ENCODE assay signal across 21 cellular contexts in genomic region chr5:83096660-83097334, GRCh38. TPM values are rescaled to one million over a fixed set of nuclear protein-coding genes. Genes with fewer than 3 reads are reported as not detected.
A peak's percentile ranks its signal among the peaks of the same experiment; 100 is the strongest.
DNase-seq lines count a peak whose midpoint lies in the region; ATAC-seq, FAIRE-seq and TF ChIP-seq lines count a peak whose summit lies in the region.
"Had no signal": no experiment of that assay in that cellular context is flagged by ENCODE, and none has a peak within 500 bp of the region (broad histone marks: within the 10 kb centered on the region; RNA-seq: fewer than 3 reads in every experiment).

No MANE protein-coding gene starts in this region.

- DNase-seq in AG10803 (ENCODE audit: low read depth) (peak; percentile 44), H54 (ENCODE audit: insufficient read length, low spot score) (no peak), foreskin fibroblast (peak; percentile 16 to 25), SHP77 treated with DMSO at 0.1 percent for 48 hours (lab: John Stamatoyannopoulos, UW) (no peak), prostate gland (ENCODE audit: low spot score) (no peak), NCI-H1105 treated with DMSO at 0.1 percent for 48 hours (lab: John Stamatoyannopoulos, UW) (no peak)
- DNase-seq in activated naive CD4-positive, alpha-beta T cell treated with anti-CD3 and anti-CD28 coated beads, Interleukin-2, amount 50 U/mL, for 72 hours (ENCODE audit: low spot score in 2 of 2): no peak
- DNase-seq: activated CD4-positive, CD25-positive, alpha-beta regulatory T cell; activated CD8-positive, alpha-beta memory T cell treated with anti-CD3 and anti-CD28 coated beads for 24 hours; CD8-positive, alpha-beta T cell; effector CD8-positive, alpha-beta T cell; esophagus squamous epithelium; KG1; lower lobe of right lung; NCI-H526 treated with DMSO at 0.1 percent for 48 hours; stimulated activated CD4-positive, alpha-beta T cell treated with anti-CD3 and anti-CD28 coated beads, Interleukin-1b, Interleukin-23, amount 100 ng/mL, for 48 hours; stimulated activated naive CD4-positive, alpha-beta T cell treated with Interleukin-2 at 50 U/mL for 16 hours had no signal

- peaks cover 18 to 25% of the 10 kb centered on the region in 2 donors for H3K9me3 Mint-ChIP-seq in activated naive CD4-positive, alpha-beta T cell treated with anti-CD3 and anti-CD28 coated beads, Interleukin-2, amount 50 U/mL, for 72 hours

- FAIRE-seq in H54 (lab: Jason Lieb, UNC): peak; percentile 45

- no peak overlapping the region for H3K27ac Mint-ChIP-seq in activated naive CD4-positive, alpha-beta T cell treated with anti-CD3 and anti-CD28 coated beads, Interleukin-2, amount 50 U/mL, for 72 hours
- H3K27ac Mint-ChIP-seq: activated naive CD8-positive, alpha-beta T cell; CD8-positive, alpha-beta T cell had no signal

- H3K27me3 ChIP-seq in prostate gland (replicated peaks; ENCODE audit: insufficient read depth): no peaks in the 10 kb centered on the region
- H3K27me3 ChIP-seq: esophagus squamous epithelium, tibial artery had no signal

- peaks cover 34 to 39% of the 10 kb centered on the region in 2 donors for H3K36me3 Mint-ChIP-seq in activated naive CD4-positive, alpha-beta T cell treated with anti-CD3 and anti-CD28 coated beads, Interleukin-2, amount 50 U/mL, for 72 hours

- H3K36me3 ChIP-seq in prostate gland: no peaks in the 10 kb centered on the region
- H3K36me3 ChIP-seq: esophagus squamous epithelium, lower lobe of right lung, tibial artery had no signal

- 96% methylated on average over 2 of the region's 2 CpGs for WGBS in prostate gland

- H3K4me1 ChIP-seq in prostate gland (replicated peaks): no peaks in the 10 kb centered on the region
- H3K4me1 ChIP-seq: esophagus squamous epithelium had no signal

- TF ChIP-seq POLR2A in H54 (IDR thresholded peaks at IDR 0.05; ENCODE audit: low read depth, low read length): no peak
- TF ChIP-seq POLR2A in prostate gland (IDR thresholded peaks at IDR 0.05): no peak

- peak; percentile 24; the same call in 2 of the 3 replicates for ATAC-seq in SK-N-SH treated with all-trans-retinoic acid at 6 μM for 48 hours
- no peak for ATAC-seq in activated naive CD4-positive, alpha-beta T cell treated with anti-CD3 and anti-CD28 coated beads, Interleukin-2, amount 50 U/mL, for 72 hours
- ATAC-seq: CD8-positive, alpha-beta T cell; lower lobe of right lung; sciatic nerve had no signal

- intact Hi-C loops in prostate gland (cut with DNase I): no loop called here

- H3K4me3 ChIP-seq in AG10803 (ENCODE audit: low read length) (no peak overlapping the region), foreskin fibroblast (ENCODE audit: low read depth in 1 of 2, low read length in 2 of 2) (no peak overlapping the region), prostate gland (no peak overlapping the region)
- H3K4me3 ChIP-seq: esophagus squamous epithelium, lower lobe of right lung, tibial artery had no signal

- TF ChIP-seq CTCF in AG10803 (conservative IDR thresholded peaks at IDR 0.05; ENCODE audit: low read length): no peak
- no peak for TF ChIP-seq CTCF in foreskin fibroblast (IDR thresholded peaks at IDR 0.05; ENCODE audit: low read depth, low read length)
- no peak for TF ChIP-seq CTCF in prostate gland (IDR thresholded peaks at IDR 0.05)

- no peaks in the 10 kb centered on the region for H3K9me3 ChIP-seq in prostate gland
- H3K9me3 ChIP-seq: esophagus squamous epithelium had no signal

- no peak overlapping the region for H3K27ac ChIP-seq in prostate gland
- H3K27ac ChIP-seq: esophagus squamous epithelium, lower lobe of right lung, tibial artery had no signal

TF ChIP-seq in SK-N-SH treated with all-trans-retinoic acid at 6 μM for 48 hours, 23 proteins besides CTCF, POLR2A, EP300 and RAD21:
- no peak for TF ChIP-seq RARB (CRISPR knock-in tag; IDR thresholded peaks at IDR 0.05)
- no peak for TF ChIP-seq BACH2 (CRISPR knock-in tag; IDR thresholded peaks at IDR 0.05; ENCODE audit: borderline replicate concordance)
- TF ChIP-seq ZC3H10 (CRISPR knock-in tag; IDR thresholded peaks at IDR 0.05): no peak
- no peak for TF ChIP-seq PPARA (CRISPR knock-in tag; IDR thresholded peaks at IDR 0.05; ENCODE audit: borderline replicate concordance)
- TF ChIP-seq ARNTL (CRISPR knock-in tag; IDR thresholded peaks at IDR 0.05; ENCODE audit: borderline replicate concordance, low read depth): no peak
- TF ChIP-seq CSDC2 (CRISPR knock-in tag; IDR thresholded peaks at IDR 0.05): no peak
- no peak for TF ChIP-seq TOX (CRISPR knock-in tag; IDR thresholded peaks at IDR 0.05; ENCODE audit: borderline replicate concordance)
- no peak for TF ChIP-seq CSRNP3 (CRISPR knock-in tag; IDR thresholded peaks at IDR 0.05)
- no peak for TF ChIP-seq ZNF70 (CRISPR knock-in tag; IDR thresholded peaks at IDR 0.05)
- no peak for TF ChIP-seq ZFP30 (CRISPR knock-in tag; IDR thresholded peaks at IDR 0.05)

RNA-seq across cellular contexts. Expression of gene XRCC4, which starts 19.4 kb away (rescaled TPM):
- 10 to 100 TPM; 13.3 to 13.6 TPM for total RNA-seq in activated naive CD4-positive, alpha-beta T cell treated with anti-CD3 and anti-CD28 coated beads, Interleukin-2, amount 50 U/mL, for 72 hours
- 10 to 100 TPM in 1 of 2 donors, 1 to 10 TPM in 1; 7.3 to 11.4 TPM for total RNA-seq in prostate gland

RNA-seq across cellular contexts. Expression of gene TMEM167A, which starts 19.6 kb away (rescaled TPM):
- total RNA-seq in activated naive CD4-positive, alpha-beta T cell treated with anti-CD3 and anti-CD28 coated beads, Interleukin-2, amount 50 U/mL, for 72 hours: 10 to 100 TPM; 58.4 to 65.5 TPM
- total RNA-seq in prostate gland: 10 to 100 TPM; 30.8 to 44.9 TPM

Comparison
In these comparisons a context has a peak if more than half of its experiments do, and no peak if none do; other contexts are left out.
1. DNase-seq: peak in AG10803 (single experiment) and foreskin fibroblast (2 of 2); none in H54 (single experiment), SHP77 treated with DMSO at 0.1 percent for 48 hours (single experiment), activated naive CD4-positive, alpha-beta T cell treated with anti-CD3 and anti-CD28 coated beads, Interleukin-2, amount 50 U/mL, for 72 hours (0 of 2), prostate gland (single experiment) and NCI-H1105 treated with DMSO at 0.1 percent for 48 hours (single experiment).